9 cellular contexts compared by ENCODE assay signal in the genomic region with DNA sequence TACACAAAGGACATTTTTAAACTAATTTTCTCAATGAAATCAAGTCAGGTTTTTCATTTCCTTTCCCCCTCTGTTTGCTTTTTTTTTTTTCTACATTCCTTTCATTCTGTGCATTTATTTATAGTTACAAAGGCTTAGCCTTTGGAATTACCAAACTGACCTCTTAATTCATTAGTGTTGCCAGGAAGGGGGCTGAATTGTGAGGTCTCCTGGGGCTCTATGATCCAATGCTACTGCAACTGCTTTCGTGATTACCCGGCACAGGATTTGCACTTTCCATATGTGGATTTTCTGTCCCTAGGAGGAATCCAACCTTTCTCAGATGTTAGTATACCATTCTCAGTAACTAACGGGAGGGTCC. TPM values are rescaled to one million over a fixed set of nuclear protein-coding genes. Genes with fewer than 3 reads are reported as not detected.
DNase-seq lines count a peak whose midpoint lies in the region; ATAC-seq and TF ChIP-seq lines count a peak whose summit lies in the region.
"Had no signal": no experiment of that assay in that cellular context is flagged by ENCODE, and none has a peak within 500 bp of the region (broad histone marks: within the 10 kb centered on the region; RNA-seq: fewer than 3 reads in every experiment).

No MANE protein-coding gene starts in this region.

- H2AFZ ChIP-seq in H9 (ENCODE audit: low read length) = no peak overlapping the region

- H3K56ac ChIP-seq in H9 (ENCODE audit: insufficient read length, low read depth, low read length) = no peak overlapping the region

- TF ChIP-seq EP300 in esophagus muscularis mucosa (IDR thresholded peaks at IDR 0.05) = no peak

- H4K91ac ChIP-seq in H9 (ENCODE audit: insufficient read length, low read depth, low read length) = no peak overlapping the region

- H2BK15ac ChIP-seq in H9 (ENCODE audit: low read depth, low read length) = no peak overlapping the region

- H2AK5ac ChIP-seq in H9 (ENCODE audit: insufficient read length, low read length) = no peak overlapping the region

- intact Hi-C loops in esophagus muscularis mucosa (cut with DNase I) = no loop called here

- H3K4me3 ChIP-seq in esophagus muscularis mucosa = no peak overlapping the region

- no peaks in the 10 kb centered on the region for H4K20me1 ChIP-seq in H9 (ENCODE audit: control insufficient read depth, insufficient read depth, insufficient read length)

- WGBS in H9 (ENCODE audit: extremely low coverage, insufficient read length, low lambda C conversion rate) = no CpG with 5 or more reads among the region's 3 CpGs
- WGBS in esophagus muscularis mucosa = 71% methylated on average over 3 of the region's 3 CpGs

- H3K4me2 ChIP-seq in H9 (ENCODE audit: insufficient read depth, insufficient read length, low read length) = peak overlapping the region; percentile 16

- no peaks in the 10 kb centered on the region for H3K23me2 ChIP-seq in H9 (ENCODE audit: insufficient read length, low read depth, low read length, poor library complexity, severe bottlenecking)

- H3K27ac ChIP-seq in H9 (ENCODE audit: insufficient read length, low read depth, low read length) = peak overlapping the region; percentile 14
- H3K27ac ChIP-seq in esophagus muscularis mucosa (replicated peaks in 1 of 4) = peak overlapping the region in 2 of 4 donors; percentile 20 to 42

- H2BK120ac ChIP-seq in H9 (ENCODE audit: low read depth, low read length, poor library complexity, severe bottlenecking) = no peak overlapping the region

- no peaks in the 10 kb centered on the region for H3K79me1 ChIP-seq in H9 (ENCODE audit: insufficient read depth, low read depth, low read length, poor library complexity, severe bottlenecking)

- peaks cover 2 to 4% of the 10 kb centered on the region in 2 experiments; a peak in 3 of 5 replicates for H3K9me3 Mint-ChIP-seq in H9
- H3K9me3 Mint-ChIP-seq in nephron progenitor cell = peaks cover 20% of the 10 kb centered on the region

- H3K27me3 Mint-ChIP-seq in H9 (ENCODE audit: low read depth) = no peaks in the 10 kb centered on the region; the same call in 1 of the 2 replicates
- H3K27me3 Mint-ChIP-seq in nephron progenitor cell (ENCODE audit: low read depth, poor library complexity) = no peaks in the 10 kb centered on the region

- no peaks in the 10 kb centered on the region for H3K79me2 ChIP-seq in H9 (ENCODE audit: insufficient read depth, low read length)

- H3K4me1 ChIP-seq in H9 (ENCODE audit: insufficient read depth, low read length) (peaks cover 13% of the 10 kb centered on the region), esophagus muscularis mucosa (peaks cover 21 to 59% (median 33%) of the 10 kb centered on the region in 4 donors)

- no peak overlapping the region for H3K9ac ChIP-seq in H9 (ENCODE audit: extremely low read depth, insufficient read length, low read length)

- H3K9me3 ChIP-seq in H9 (ENCODE audit: control insufficient read depth, low read depth, low read length) (no peaks in the 10 kb centered on the region), esophagus muscularis mucosa (no peaks in the 10 kb centered on the region)

- H3K4me1 Mint-ChIP-seq in H9 = peaks cover 53% of the 10 kb centered on the region in 2 experiments
- H3K4me1 Mint-ChIP-seq in nephron progenitor cell = peaks cover 32% of the 10 kb centered on the region

- no peak overlapping the region for H3T11ph ChIP-seq in H9 (ENCODE audit: low read length)

- H2BK12ac ChIP-seq in H9 (ENCODE audit: insufficient read length, low read depth, low read length) = no peak overlapping the region

- H4K8ac ChIP-seq in H9 (replicated peaks; ENCODE audit: insufficient read length, low read depth, low read length) = no peak overlapping the region

- no peak overlapping the region for H3K23ac ChIP-seq in H9 (ENCODE audit: insufficient read length, low read depth, low read length)

- TF ChIP-seq POLR2A in esophagus muscularis mucosa (IDR thresholded peaks at IDR 0.05; ENCODE audit: low read depth) = no peak

- H3K27me3 ChIP-seq in H9 (ENCODE audit: insufficient read depth, low read length) = no peaks in the 10 kb centered on the region
- peaks cover 0 to 4% (median 0%) of the 10 kb centered on the region in 4 donors for H3K27me3 ChIP-seq in esophagus muscularis mucosa

- no peak overlapping the region for H3K18ac ChIP-seq in H9 (ENCODE audit: insufficient read length, low read depth, low read length)

- H4K5ac ChIP-seq in H9 (ENCODE audit: insufficient read length, low read depth, low read length) = no peak overlapping the region

- TF ChIP-seq CTCF in H9 (conservative IDR thresholded peaks at IDR 0.05) = no peak
- no peak for TF ChIP-seq CTCF in nephron progenitor cell (IDR thresholded peaks at IDR 0.05)
- no peak for TF ChIP-seq CTCF in esophagus muscularis mucosa (IDR thresholded peaks at IDR 0.05)

- no peak overlapping the region for H3K14ac ChIP-seq in H9 (ENCODE audit: insufficient read depth, low read length)

- no peak for ATAC-seq in HG03139 (IDR thresholded peaks at IDR 0.05; ENCODE audit: unreplicated experiment)
- no peak for ATAC-seq in GM19397 (IDR thresholded peaks at IDR 0.05; ENCODE audit: unreplicated experiment)

- DNase-seq in AG08396 (ENCODE audit: low spot score) = peak; percentile 38
- DNase-seq in H9 = no peak
- DNase-seq in dermis microvascular lymphatic vessel endothelial cell (ENCODE audit: low read depth in 2 of 2) = peak; percentile 41 to 65
- DNase-seq in nephron progenitor cell = no peak
- DNase-seq in esophagus muscularis mucosa (ENCODE audit: extremely low spot score) = no peak
- DNase-seq in mesenteric fat pad (ENCODE audit: low spot score) = no peak
- DNase-seq: activated gamma-delta T cell treated with Interleukin-2 at 50 U/mL for 16 hours had no signal

- peaks cover 7 to 58% (median 11%) of the 10 kb centered on the region in 4 donors for H3K36me3 ChIP-seq in esophagus muscularis mucosa

- H3K4me3 Mint-ChIP-seq in H9 (no peak overlapping the region), nephron progenitor cell (no peak overlapping the region)

- H3K36me3 Mint-ChIP-seq in H9 (ENCODE audit: insufficient read depth in 1 of 3, low read depth in 3 of 3) (peaks cover 9 to 14% (median 10%) of the 10 kb centered on the region in 3 experiments), nephron progenitor cell (ENCODE audit: low read depth) (peaks cover 85% of the 10 kb centered on the region)

- H2BK5ac ChIP-seq in H9 (ENCODE audit: insufficient read length, low read length) = no peak overlapping the region

- H3K4ac ChIP-seq in H9 (ENCODE audit: low read depth, low read length) = no peak overlapping the region

- H2BK20ac ChIP-seq in H9 (ENCODE audit: low read depth, low read length, poor library complexity, severe bottlenecking) = no peak overlapping the region

- peak overlapping the region in 2 of 3 experiments; percentile 35 to 88; a peak in 5 of 7 replicates for H3K27ac Mint-ChIP-seq in H9
- peak overlapping the region; percentile 69 for H3K27ac Mint-ChIP-seq in nephron progenitor cell

RNA-seq across cellular contexts. Expression of a gene that starts 35.3 kb away (rescaled TPM):
- total RNA-seq in H9 (2021) (5.5 and 5.8 TPM in 2 replicates), dermis microvascular lymphatic vessel endothelial cell (51.6 and 85.7 TPM in 2 replicates), esophagus muscularis mucosa (10 to 100 TPM; 18.3 to 47.2 (median 32.9) TPM), mesenteric fat pad (107 TPM)

Comparison
In these comparisons a context has a peak if more than half of its experiments do, and no peak if none do; other contexts are left out.
1. DNase-seq: peak in AG08396 (single experiment) and dermis microvascular lymphatic vessel endothelial cell (2 of 2); none in H9 (single experiment), nephron progenitor cell (single experiment), esophagus muscularis mucosa (single experiment) and mesenteric fat pad (single experiment).